ENCODE assay signal across 13 cellular contexts in the genomic region with DNA sequence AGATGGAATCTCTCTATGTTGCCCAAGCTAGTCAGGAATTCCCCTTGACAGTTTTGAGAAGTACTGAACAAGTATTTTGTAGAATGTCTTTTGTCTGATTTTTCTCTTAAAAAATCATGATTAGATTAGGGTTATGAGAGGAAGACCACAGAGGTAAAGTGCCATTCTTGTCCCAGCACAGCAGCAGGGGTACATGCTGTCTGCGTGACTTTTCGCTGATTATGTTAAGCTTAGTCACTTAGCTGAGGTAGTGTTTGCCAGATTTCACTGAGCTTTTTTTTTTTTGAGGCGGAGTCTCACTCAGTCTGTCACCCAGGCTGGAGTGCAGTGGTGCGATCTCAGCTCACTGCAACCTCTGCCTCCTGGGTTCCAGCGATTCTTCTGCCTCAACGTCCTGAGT. TPM values are rescaled to one million over a fixed set of nuclear protein-coding genes. Genes with fewer than 3 reads are reported as not detected.
DNase-seq lines count a peak whose midpoint lies in the region; ATAC-seq and TF ChIP-seq lines count a peak whose summit lies in the region.
"Had no signal": no experiment of that assay in that cellular context is flagged by ENCODE, and none has a peak within 500 bp of the region (broad histone marks: within the 10 kb centered on the region; RNA-seq: fewer than 3 reads in every experiment).

No MANE protein-coding gene starts in this region.

- H3K4me1 Mint-ChIP-seq in T-helper 2 cell treated with Interferon-gamma antibody and Interleukin-4, amounts not matched to agents 5 μg/mL and 100 μg/mL, for 36 hours (ENCODE audit: low read depth), result peaks cover 38% of the 10 kb centered on the region

- no peak overlapping the region for H3K4me3 ChIP-seq in fibroblast of the aortic adventitia (ENCODE audit: low read depth, low read length)
- H3K4me3 ChIP-seq: cardiac muscle cell, skin epidermis had no signal

- no peaks in the 10 kb centered on the region for H3K36me3 Mint-ChIP-seq in T-helper 2 cell treated with Interferon-gamma antibody and Interleukin-4, amounts not matched to agents 5 μg/mL and 100 μg/mL, for 36 hours (ENCODE audit: low read depth)

- TF ChIP-seq POLR2A in GM18505 (IDR thresholded peaks at IDR 0.05; ENCODE audit: borderline replicate concordance, extremely low read depth, insufficient read depth, insufficient read length), result no peak

- H3K4me3 Mint-ChIP-seq in T-helper 2 cell treated with Interferon-gamma antibody and Interleukin-4, amounts not matched to agents 5 μg/mL and 100 μg/mL, for 36 hours, result peak overlapping the region; percentile 9

- in situ Hi-C loops in ACHN (cut with HindIII; ENCODE audit: low pct_ligation_motif_present, low pct_unique_long_range_greater_than_20kb, low sequenced_read_pairs), result no loop called here

- DNase-seq in ACHN (peak; percentile 53), GM03348 (ENCODE audit: low spot score) (peak; percentile 46), fibroblast of the aortic adventitia (ENCODE audit: low read depth) (peak; percentile 84), NCI-H2081 treated with DMSO at 0.1 percent for 48 hours (lab: John Stamatoyannopoulos, UW) (no peak)
- no peak for DNase-seq in T-helper 2 cell treated with Interferon-gamma antibody and Interleukin-4, amounts not matched to agents 5 μg/mL and 100 μg/mL, for 36 hours (ENCODE audit: low spot score)
- DNase-seq: activated CD4-positive, alpha-beta T cell treated with anti-CD3 and anti-CD28 coated beads, Interleukin-2, amount 50 U/mL, for 48 hours; DMS53; NCI-H187 treated with DMSO at 0.1 percent for 48 hours had no signal

- H3K27ac Mint-ChIP-seq in T-helper 2 cell treated with Interferon-gamma antibody and Interleukin-4, amounts not matched to agents 5 μg/mL and 100 μg/mL, for 36 hours, result peak overlapping the region; percentile 26

- no peaks in the 10 kb centered on the region for H3K9me3 Mint-ChIP-seq in T-helper 2 cell treated with Interferon-gamma antibody and Interleukin-4, amounts not matched to agents 5 μg/mL and 100 μg/mL, for 36 hours

- TF ChIP-seq CTCF in fibroblast of the aortic adventitia (IDR thresholded peaks at IDR 0.05; ENCODE audit: insufficient read depth, low read length), result no peak

- no peak for ATAC-seq in GM18505 (IDR thresholded peaks at IDR 0.05; ENCODE audit: unreplicated experiment)
- ATAC-seq in HG02870 (IDR thresholded peaks at IDR 0.05; ENCODE audit: unreplicated experiment), result no peak
- no peak for ATAC-seq in GM21526 (IDR thresholded peaks at IDR 0.05; ENCODE audit: low FRiP score, unreplicated experiment)

- peaks cover 3% of the 10 kb centered on the region for H3K27me3 Mint-ChIP-seq in T-helper 2 cell treated with Interferon-gamma antibody and Interleukin-4, amounts not matched to agents 5 μg/mL and 100 μg/mL, for 36 hours (ENCODE audit: low read depth)

RNA-seq across cellular contexts. Expression of a gene that starts 13.6 kb away (rescaled TPM):
- 31.2 and 41.5 TPM in 2 replicates for total RNA-seq in fibroblast of the aortic adventitia (ENCODE audit: low replicate concordance)

Comparison
In these comparisons a context has a peak if more than half of its experiments do, and no peak if none do; other contexts are left out.
1. DNase-seq: peak in ACHN (single experiment), GM03348 (single experiment) and fibroblast of the aortic adventitia (single experiment); none in T-helper 2 cell treated with Interferon-gamma antibody and Interleukin-4, amounts not matched to agents 5 μg/mL and 100 μg/mL, for 36 hours (single experiment) and NCI-H2081 treated with DMSO at 0.1 percent for 48 hours (single experiment).